25 cellular contexts compared by ENCODE assay signal in the genomic region with DNA sequence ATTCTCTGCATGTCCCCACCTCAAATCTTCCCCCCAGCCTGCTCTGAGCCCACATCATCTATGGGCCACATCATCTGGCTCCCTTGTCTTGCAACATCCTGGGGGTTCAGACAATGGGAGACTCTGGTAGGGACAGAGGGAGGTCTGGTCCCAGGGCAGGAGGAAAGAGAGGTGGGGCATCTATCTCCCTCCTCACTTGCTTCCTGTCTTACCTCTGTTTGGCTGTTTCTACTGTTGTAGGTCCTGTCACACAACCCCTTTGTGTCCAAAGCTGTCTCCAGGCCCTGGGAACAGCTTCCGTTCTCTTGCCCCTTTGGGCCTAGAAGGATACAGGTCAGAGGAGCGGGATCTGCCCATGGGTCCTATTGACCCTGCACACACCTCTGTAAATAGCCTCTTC.
A peak's percentile ranks its signal among the peaks of the same experiment; 100 is the strongest.
DNase-seq lines count a peak whose midpoint lies in the region; ATAC-seq and TF ChIP-seq lines count a peak whose summit lies in the region.
"Had no signal": no experiment of that assay in that cellular context is flagged by ENCODE, and none has a peak within 500 bp of the region (broad histone marks: within the 10 kb centered on the region; RNA-seq: fewer than 3 reads in every experiment).

No MANE protein-coding gene starts in this region.

- DNase-seq in GM12865 (ENCODE audit: low read depth) (peak; percentile 31), amniotic stem cell (lab: John Stamatoyannopoulos, UW) (no peak), NCI-H1417 (lab: John Stamatoyannopoulos, UW) (no peak), right cardiac atrium (no peak)
- DNase-seq in activated T-cell treated with anti-CD3 and anti-CD28 coated beads, Interleukin-2, amount 50 U/mL, for 48 hours = no peak
- DNase-seq: activated CD4-positive, alpha-beta memory T cell treated with anti-CD3 and anti-CD28 coated beads for 36 hours; activated T-cell treated with anti-CD3 and anti-CD28 coated beads for 4 hours; amygdala; DND-41; left colon; mesendoderm; naive thymus-derived CD4-positive, alpha-beta T cell; NCI-H1048; NCI-H2081; NCI-H510A; pancreas; right lobe of liver; SK-N-SH; stimulated activated CD8-positive, alpha-beta memory T cell treated with anti-CD3 and anti-CD28 coated beads, Interleukin-4, amount 100 ng/mL, for 48 hours; upper lobe of right lung had no signal

- no peak overlapping the region for H3K27ac ChIP-seq in right cardiac atrium (ENCODE audit: low read length)
- H3K27ac ChIP-seq: 22Rv1, pancreas, right lobe of liver, upper lobe of right lung had no signal

- 84% methylated on average over 2 of the region's 2 CpGs for WGBS in right cardiac atrium

- peak; percentile 17 for ATAC-seq in GM19395 (IDR thresholded peaks at IDR 0.05; ENCODE audit: unreplicated experiment)
- ATAC-seq in HG02678 (IDR thresholded peaks at IDR 0.05; ENCODE audit: unreplicated experiment) = peak; percentile 22
- ATAC-seq in HG03354 (IDR thresholded peaks at IDR 0.05; ENCODE audit: poor library complexity, severe bottlenecking, unreplicated experiment) = peak; percentile 10
- no peak for ATAC-seq in right cardiac atrium
- ATAC-seq: left colon; naive thymus-derived CD4-positive, alpha-beta T cell; pancreas; right lobe of liver; upper lobe of right lung; WTC11 had no signal

- H3K9me3 ChIP-seq in right cardiac atrium (ENCODE audit: control insufficient read depth, low read length) = no peaks in the 10 kb centered on the region
- H3K9me3 ChIP-seq: pancreas, right lobe of liver, SK-N-SH, upper lobe of right lung had no signal

- H3K4me3 ChIP-seq in GM12865 (ENCODE audit: low read depth, low read length) (peak overlapping the region; percentile 19), right cardiac atrium (ENCODE audit: low read length) (no peak overlapping the region)
- H3K4me3 ChIP-seq: pancreas, right lobe of liver, upper lobe of right lung had no signal

- intact Hi-C loops in right cardiac atrium (cut with DNase I) = no loop called here

- TF ChIP-seq CTCF in GM12865 (IDR thresholded peaks at IDR 0.05; ENCODE audit: insufficient read depth, low read depth, low read length, missing control alignments) = no peak

- H3K27me3 ChIP-seq in right cardiac atrium (ENCODE audit: control insufficient read depth, insufficient read depth) = no peaks in the 10 kb centered on the region
- H3K27me3 ChIP-seq: pancreas, right lobe of liver, upper lobe of right lung had no signal

- no peaks in the 10 kb centered on the region for H3K4me1 ChIP-seq in right cardiac atrium (ENCODE audit: control insufficient read depth, insufficient read depth, low read length)
- H3K4me1 ChIP-seq: pancreas, right lobe of liver, upper lobe of right lung had no signal

Comparison
In these comparisons a context has a peak if more than half of its experiments do, and no peak if none do; other contexts are left out.
1. ATAC-seq: peak in GM19395 (single experiment), HG02678 (single experiment) and HG03354 (single experiment); none in right cardiac atrium (0 of 2).